8 cellular contexts compared by ENCODE assay signal in the genomic region with DNA sequence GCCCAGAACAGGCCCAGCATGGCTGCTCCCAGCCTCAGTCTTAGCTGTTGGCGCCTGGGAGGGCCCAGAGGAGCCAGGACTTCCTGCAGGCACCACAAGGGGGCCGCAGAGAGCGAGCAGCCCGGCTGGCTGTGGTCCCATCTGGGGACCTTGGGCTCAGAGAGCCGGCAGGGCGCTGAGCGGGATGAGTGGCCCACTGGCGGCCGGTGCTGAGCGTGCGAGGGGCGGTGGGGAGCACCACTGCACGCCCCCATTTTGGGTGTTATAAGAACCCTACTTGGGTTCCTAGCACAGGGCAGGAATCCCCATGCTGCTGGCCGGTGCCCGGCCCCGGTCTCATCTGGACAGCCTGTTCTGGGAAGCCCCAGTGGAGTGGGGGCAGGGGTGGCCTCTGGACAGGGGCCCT. TPM values are rescaled to one million over a fixed set of nuclear protein-coding genes. Genes with fewer than 3 reads are reported as not detected.
DNase-seq lines count a peak whose midpoint lies in the region; ATAC-seq and TF ChIP-seq lines count a peak whose summit lies in the region.

No MANE protein-coding gene starts in this region.

- H3K27ac ChIP-seq in C4-2B (no peak overlapping the region), left ventricle myocardium inferior (replicated peaks) (peak overlapping the region; percentile 56)

- peak; percentile 90 for TF ChIP-seq CTCF in C4-2B (conservative IDR thresholded peaks at IDR 0.05)
- TF ChIP-seq CTCF in HFF-Myc (IDR thresholded peaks at IDR 0.05; ENCODE audit: low read depth, low read length, missing control alignments) = peak; percentile 82
- TF ChIP-seq CTCF in left ventricle myocardium inferior (IDR thresholded peaks at IDR 0.05; ENCODE audit: borderline replicate concordance) = peak; percentile 99
- TF ChIP-seq CTCF in retinal pigment epithelial cell (conservative IDR thresholded peaks at IDR 0.05; ENCODE audit: low read depth, low read length) = peak; percentile 92

- intact Hi-C loops in left ventricle myocardium inferior (cut with micrococcal nuclease) = no loop called here

- ATAC-seq in HG03469 (IDR thresholded peaks at IDR 0.05; ENCODE audit: unreplicated experiment) = no peak

- H3K36me3 ChIP-seq in adipocyte (ENCODE audit: control insufficient read depth, insufficient read depth, low read length, severe bottlenecking) (peaks cover 37% of the 10 kb centered on the region), left ventricle myocardium inferior (peaks cover 40% of the 10 kb centered on the region)

- peak overlapping the region; percentile 56 for H3K9ac ChIP-seq in adipocyte (ENCODE audit: low read length)

- peaks cover 9% of the 10 kb centered on the region for H3K4me1 ChIP-seq in adipocyte (ENCODE audit: control insufficient read depth, insufficient read depth, low read length)
- H3K4me1 ChIP-seq in left ventricle myocardium inferior = peaks cover 34% of the 10 kb centered on the region

- H3K27me3 ChIP-seq in adipocyte (replicated peaks; ENCODE audit: control insufficient read depth, insufficient read depth, low read length) (no peaks in the 10 kb centered on the region), left ventricle myocardium inferior (ENCODE audit: low read depth) (no peaks in the 10 kb centered on the region)

- H3K4me3 ChIP-seq in HFF-Myc (replicated peaks; ENCODE audit: low read depth, low read length) (no peak overlapping the region), adipocyte (ENCODE audit: low read length) (no peak overlapping the region), left ventricle myocardium inferior (peak overlapping the region; percentile 43), retinal pigment epithelial cell (ENCODE audit: low read length) (no peak overlapping the region)

- DNase-seq in HFF-Myc (ENCODE audit: extremely low read depth, low read depth) (no peak), T follicular helper cell (ENCODE audit: low read depth) (peak; percentile 59), adipocyte (ENCODE audit: low read depth) (peak; percentile 61), left ventricle myocardium inferior (peak; percentile 80), retinal pigment epithelial cell (ENCODE audit: low read depth) (no peak), A172 (ENCODE audit: low spot score) (no peak)

- no peaks in the 10 kb centered on the region for H3K9me3 ChIP-seq in adipocyte (ENCODE audit: control insufficient read depth, low read length)
- H3K9me3 ChIP-seq in left ventricle myocardium inferior (replicated peaks) = no peaks in the 10 kb centered on the region

RNA-seq across cellular contexts. Expression of a gene that starts 25.9 kb away (rescaled TPM):
- total RNA-seq in left ventricle myocardium inferior = 1,068 TPM
- total RNA-seq in A172 (2014; rRNA removed; shearing (Covaris generic)) = 195 and 204 TPM in 2 replicates

RNA-seq across cellular contexts. Expression of a gene that starts 29.1 kb away (rescaled TPM):
- 192 TPM for total RNA-seq in left ventricle myocardium inferior
- total RNA-seq in A172 (2014; rRNA removed; shearing (Covaris generic)) = 15.4 and 27.2 TPM in 2 replicates

RNA-seq across cellular contexts. Expression of a gene that starts 38.0 kb away (rescaled TPM):
- 65.9 TPM for total RNA-seq in left ventricle myocardium inferior
- total RNA-seq in A172 (2014; rRNA removed; shearing (Covaris generic)) = 1.5 TPM in 1 of 2 replicates, not detected in the other

RNA-seq across cellular contexts. Expression of a gene that starts 42.3 kb away (rescaled TPM):
- 4.0 TPM for total RNA-seq in left ventricle myocardium inferior
- total RNA-seq in A172 (2014; rRNA removed; shearing (Covaris generic)) = 14.1 and 21.9 TPM in 2 replicates

RNA-seq across cellular contexts. Expression of a gene that starts 50.4 kb away (rescaled TPM):
- total RNA-seq in left ventricle myocardium inferior = 0.99 TPM
- total RNA-seq in A172 (2014; rRNA removed; shearing (Covaris generic)) = 0.17 TPM in 1 of 2 replicates, not detected in the other

Comparison
In these comparisons a context has a peak if more than half of its experiments do, and no peak if none do; other contexts are left out.
1. DNase-seq: peak in T follicular helper cell (single experiment), adipocyte (single experiment) and left ventricle myocardium inferior (single experiment); none in HFF-Myc (single experiment), retinal pigment epithelial cell (single experiment) and A172 (single experiment).
2. RNA of a gene that starts 38.0 kb away (total RNA-seq): 65.9 TPM in left ventricle myocardium inferior (single experiment); 1.5 TPM in A172; every median in the first group is over 10 times any median in the second.
3. Peak in every context shown above with its lines, with median percentiles within 50 percentile points of each other: CTCF ChIP-seq.